Comparison of ENCODE assay signal across 14 cellular contexts in the genomic region with DNA sequence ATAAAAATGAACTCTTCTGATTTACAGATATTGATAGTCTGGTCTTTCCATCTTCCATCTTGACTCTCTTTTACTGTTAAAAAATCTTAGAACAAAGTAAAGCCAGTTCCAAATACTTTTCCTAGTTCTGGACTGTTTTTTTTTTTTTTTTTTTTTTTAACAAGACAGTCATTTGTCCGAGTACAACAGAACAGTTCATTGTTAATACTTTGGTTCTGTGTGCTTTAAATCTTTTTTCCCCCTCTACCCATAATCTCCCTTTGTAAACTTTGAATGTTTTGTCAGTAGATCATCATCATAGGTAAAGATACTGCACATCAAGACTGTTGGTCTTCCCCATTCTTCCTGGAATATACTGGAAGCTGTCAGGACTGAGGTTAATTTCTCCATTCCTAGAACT.
DNase-seq lines count a peak whose midpoint lies in the region; ATAC-seq lines count a peak whose summit lies in the region.
"Had no signal": no experiment of that assay in that cellular context is flagged by ENCODE, and none has a peak within 500 bp of the region (broad histone marks: within the 10 kb centered on the region; RNA-seq: fewer than 3 reads in every experiment).

No MANE protein-coding gene starts in this region.

- peak; percentile 55 for DNase-seq in COLO829 (ENCODE audit: low spot score)
- peak; percentile 57 for DNase-seq in foreskin melanocyte
- peak; percentile 47 for DNase-seq in medulla oblongata (ENCODE audit: extremely low spot score)
- peak; percentile 62 for DNase-seq in superior temporal gyrus (ENCODE audit: extremely low spot score)
- DNase-seq in hippocampal formation (lab: John Stamatoyannopoulos, UW): no peak
- no peak for DNase-seq in NCI-H526 (lab: John Stamatoyannopoulos, UW)
- DNase-seq: 8988T; Calu3; CD4-positive, alpha-beta memory T cell; DND-41; EL; H9 had no signal

- ATAC-seq in HG03159 (IDR thresholded peaks at IDR 0.05; ENCODE audit: unreplicated experiment): no peak
- ATAC-seq: GM12878 had no signal

Comparison
In these comparisons a context has a peak if more than half of its experiments do, and no peak if none do; other contexts are left out.
1. DNase-seq: peak in COLO829 (single experiment), foreskin melanocyte (single experiment), medulla oblongata (single experiment) and superior temporal gyrus (single experiment); none in hippocampal formation (0 of 2) and NCI-H526 (0 of 2).